ENCODE assay signal across 19 cellular contexts in genomic region chr10:869171-869570, GRCh38.
"Had no signal": no experiment of that assay in that cellular context is flagged by ENCODE, and none has a peak within 500 bp of the region (broad histone marks: within the 10 kb centered on the region; RNA-seq: fewer than 3 reads in every experiment).

No MANE protein-coding gene starts in this region.

- H3K27me3 Mint-ChIP-seq: activated CD8-positive, alpha-beta memory T cell treated with anti-CD3 and anti-CD28 coated beads, Interleukin-2, amount 10 ng/mL, durations not matched to agents 7 days and 5 days; T-cell had no signal

- H3K27ac ChIP-seq: ascending aorta, colonic mucosa, epithelial cell of prostate, gastroesophageal sphincter, pancreas, SK-N-MC, tibial artery, uterus had no signal

- H3K27ac Mint-ChIP-seq: activated CD8-positive, alpha-beta memory T cell treated with anti-CD3 and anti-CD28 coated beads, Interleukin-2, amount 10 ng/mL, durations not matched to agents 7 days and 5 days; T-cell had no signal

- H3K4me1 ChIP-seq: colonic mucosa, uterus had no signal

- H3K9me3 Mint-ChIP-seq: activated T-cell treated with anti-CD3 and anti-CD28 coated beads, Interleukin-2, amount 50 U/mL, for 4 hours; nephron; T-cell had no signal

- H3K9me3 ChIP-seq: ascending aorta, colonic mucosa, gastroesophageal sphincter, mucosa of descending colon, pancreas, tibial artery, uterus had no signal

- H3K36me3 ChIP-seq: colonic mucosa, pancreas, uterus had no signal

- H3K4me3 Mint-ChIP-seq: activated CD8-positive, alpha-beta memory T cell treated with anti-CD3 and anti-CD28 coated beads, Interleukin-2, amount 10 ng/mL, durations not matched to agents 7 days and 5 days; activated T-cell treated with anti-CD3 and anti-CD28 coated beads, Interleukin-2, amount 50 U/mL, for 4 hours; nephron; T-cell had no signal

- DNase-seq: activated CD8-positive, alpha-beta memory T cell treated with anti-CD3 and anti-CD28 coated beads, Interleukin-2, amount 10 ng/mL, durations not matched to agents 7 days and 5 days; activated gamma-delta T cell treated with Interleukin-2 at 50 U/mL for 16 hours; activated T-cell treated with anti-CD3 and anti-CD28 coated beads, Interleukin-2, amount 50 U/mL, for 4 hours; colonic mucosa; effector CD4-positive, alpha-beta T cell; hypothalamus; kidney glomerular epithelial cell; mucosa of descending colon; pancreas; retina; T-cell; tibial artery; uterus had no signal

- H3K4me2 ChIP-seq: smooth muscle cell had no signal

- ATAC-seq: activated CD8-positive, alpha-beta memory T cell treated with anti-CD3 and anti-CD28 coated beads, Interleukin-2, amount 10 ng/mL, durations not matched to agents 7 days and 5 days; activated T-cell treated with anti-CD3 and anti-CD28 coated beads, Interleukin-2, amount 50 U/mL, for 4 hours; gastroesophageal sphincter; mucosa of descending colon; T-cell had no signal

- H3K27me3 ChIP-seq: ascending aorta, colonic mucosa, gastroesophageal sphincter, pancreas, tibial artery, uterus had no signal

- H3K4me3 ChIP-seq: ascending aorta, colonic mucosa, gastroesophageal sphincter, mucosa of descending colon, pancreas, SK-N-MC, smooth muscle cell, tibial artery, uterus had no signal
